ENCODE assay signal across 1 cellular context in the genomic region with DNA sequence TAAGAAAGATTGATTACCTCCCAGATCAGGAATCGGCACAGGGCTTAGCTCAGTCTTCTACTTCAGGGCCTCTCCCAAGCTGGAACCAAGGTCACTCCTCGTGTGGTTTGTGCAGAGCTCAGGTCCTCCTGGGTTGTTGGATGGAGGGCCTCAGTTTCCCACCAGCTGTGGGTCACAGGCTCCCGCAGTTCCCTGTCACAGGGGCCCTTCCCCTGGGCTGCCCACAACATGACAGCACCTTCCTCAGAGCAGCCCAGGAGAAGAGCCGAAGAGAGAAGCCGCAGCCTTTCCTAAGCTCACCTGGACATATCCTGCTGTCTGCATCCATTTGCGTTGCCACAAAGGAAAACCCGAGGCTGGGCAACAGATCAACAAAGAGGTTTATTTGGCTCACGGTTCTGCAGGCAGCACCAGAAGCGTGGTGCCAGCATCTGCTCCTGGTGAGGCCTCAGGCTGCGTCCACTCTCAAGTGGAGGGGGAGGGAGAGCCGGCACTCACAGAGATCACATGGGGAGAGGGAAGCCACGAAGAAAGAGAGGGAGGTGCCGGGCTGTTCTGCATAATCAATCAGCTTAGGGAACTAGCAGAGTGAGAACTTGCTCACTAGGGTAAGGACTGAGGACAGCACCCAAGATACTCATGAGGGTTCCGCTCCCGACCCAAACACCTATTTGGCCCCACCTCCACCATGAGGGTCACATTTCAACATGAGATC.
A peak's percentile ranks its signal among the peaks of the same experiment; 100 is the strongest.
TF ChIP-seq lines count a peak whose summit lies in the region.

No MANE protein-coding gene starts in this region.

TF ChIP-seq in Ishikawa, 13 proteins besides CTCF, POLR2A, EP300 and RAD21 (continued from another document):
- TF ChIP-seq, protein P1, sequence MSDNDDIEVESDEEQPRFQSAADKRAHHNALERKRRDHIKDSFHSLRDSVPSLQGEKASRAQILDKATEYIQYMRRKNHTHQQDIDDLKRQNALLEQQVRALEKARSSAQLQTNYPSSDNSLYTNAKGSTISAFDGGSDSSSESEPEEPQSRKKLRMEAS (IDR thresholded peaks at IDR 0.05): peak; percentile 23; the same call in 1 of the 2 replicates
